ENCODE assay signal across 8 cellular contexts in genomic region chr2:24075915-24076848, GRCh38. TPM values are rescaled to one million over a fixed set of nuclear protein-coding genes. Genes with fewer than 3 reads are reported as not detected.
A peak's percentile ranks its signal among the peaks of the same experiment; 100 is the strongest.
DNase-seq lines count a peak whose midpoint lies in the region; ATAC-seq and TF ChIP-seq lines count a peak whose summit lies in the region.

Gene SF3B6, minus strand, starts transcription at chr2:24076326. Its CDS starts 97 bp downstream, at chr2:24076229.

- no peaks in the 10 kb centered on the region for H3K9me3 Mint-ChIP-seq in central memory CD8-positive, alpha-beta T cell

- peaks cover 11 to 64% (median 37%) of the 10 kb centered on the region in 6 donors for H3K4me1 ChIP-seq in spleen

- WGBS in spleen, 5 donors = 0 to 1% (median 1%) methylated on average over 40 to 64 of the region's 64 CpGs

- peak; percentile 91 for ATAC-seq in GM19025 (IDR thresholded peaks at IDR 0.05; ENCODE audit: low read depth, unreplicated experiment)
- ATAC-seq in HG03342 (IDR thresholded peaks at IDR 0.05; ENCODE audit: unreplicated experiment) = peak; percentile 93
- ATAC-seq in central memory CD8-positive, alpha-beta T cell (replicated peaks; ENCODE audit: extremely low read depth, poor library complexity, severe bottlenecking) = peak; percentile 86

- H3K36me3 Mint-ChIP-seq in central memory CD8-positive, alpha-beta T cell (ENCODE audit: insufficient read depth) = peaks cover 24% of the 10 kb centered on the region

- peak; percentile 18 to 37 (median 36) for TF ChIP-seq POLR2A in spleen (IDR thresholded peaks at IDR 0.05)

- H3K27ac Mint-ChIP-seq in central memory CD8-positive, alpha-beta T cell (ENCODE audit: low read depth) = peak within 1 kb of the TSS; percentile 92

- H3K4me3 ChIP-seq in AG09309 (ENCODE audit: control insufficient read depth, low read depth, low read length) (peak within 1 kb of the TSS; percentile 65), spleen (peak within 1 kb of the TSS; percentile 54 to 86 (median 70))

- DNase-seq in AG09309 (ENCODE audit: low read depth) = peak; percentile 93
- DNase-seq in NCI-H446 (lab: John Stamatoyannopoulos, UW) = peak; percentile 94 to 99
- DNase-seq in activated CD4-positive, CD25-positive, alpha-beta regulatory T cell treated with anti-CD3 and anti-CD28 coated beads, Interleukin-2, amount 50 U/mL, for 16 hours (ENCODE audit: low read depth, low spot score) = peak; percentile 99
- DNase-seq in central memory CD8-positive, alpha-beta T cell (ENCODE audit: low spot score in 2 of 2) = peak; percentile 98 to 99
- peak; percentile 99 for DNase-seq in inferior parietal cortex (ENCODE audit: extremely low spot score)
- DNase-seq in spleen = peak; percentile 100

- intact Hi-C loops in spleen (cut with DNase I; ENCODE audit: low total_unique reads) = no loop called here

- TF ChIP-seq CTCF in AG09309 (IDR thresholded peaks at IDR 0.05; ENCODE audit: control insufficient read depth, insufficient read depth, low read depth, low read length, missing control alignments) (peak; percentile 6), spleen (IDR thresholded peaks at IDR 0.05 in 8 of 11, conservative IDR thresholded peaks at IDR 0.05 in 3 of 11) (peak in 3 of 11 experiments; percentile 15 to 27 (median 20))

- H3K27me3 Mint-ChIP-seq in central memory CD8-positive, alpha-beta T cell = no peaks in the 10 kb centered on the region

- H3K4me3 Mint-ChIP-seq in central memory CD8-positive, alpha-beta T cell = peak within 1 kb of the TSS; percentile 97

- H3K36me3 ChIP-seq in spleen = peaks cover 0 to 58% (median 26%) of the 10 kb centered on the region in 6 donors

- H3K9me3 ChIP-seq in spleen = no peaks in the 10 kb centered on the region

- H3K27ac ChIP-seq in spleen = peak within 1 kb of the TSS; percentile 43 to 98 (median 94)

- peaks cover 40% of the 10 kb centered on the region for H3K4me1 Mint-ChIP-seq in central memory CD8-positive, alpha-beta T cell

- H3K27me3 ChIP-seq in spleen (replicated peaks in 1 of 7) = no peaks in the 10 kb centered on the region

RNA-seq across cellular contexts. Expression of gene SF3B6, which starts in this region (rescaled TPM):
- 10 to 100 TPM; 47.2 to 71.1 (median 55.4) TPM for total RNA-seq in spleen
- 100 to 1,000 TPM in 2 of 3 donors, 10 to 100 TPM in 1; 67.5 to 114 (median 107) TPM for polyA plus RNA-seq in spleen

Comparison
In these comparisons a context has a peak if more than half of its experiments do, and no peak if none do; other contexts are left out.
1. Peak in every context shown above with its lines: DNase-seq, ATAC-seq, H3K4me3 ChIP-seq and H3K27ac ChIP-seq.